ENCODE assay signal across 8 cellular contexts in the genomic region with DNA sequence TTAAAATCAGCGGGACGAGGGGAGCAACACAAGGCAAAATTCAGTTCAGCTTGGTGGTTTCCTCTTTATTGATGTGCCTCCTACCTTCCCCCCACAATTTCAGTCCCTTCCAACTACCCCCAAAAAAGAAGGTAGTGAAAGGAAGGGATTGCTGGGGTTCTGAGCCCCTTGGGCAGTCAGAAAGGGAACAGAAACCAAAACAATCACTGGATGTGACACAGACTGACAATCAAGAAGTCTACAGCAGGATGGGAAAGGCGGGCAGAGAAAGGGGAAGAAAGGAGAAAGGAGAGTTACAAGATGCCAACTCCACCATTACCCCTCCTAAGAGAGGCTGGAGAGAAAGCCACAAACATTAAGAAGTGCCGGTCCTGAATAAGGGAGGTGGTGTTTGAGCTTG. TPM values are rescaled to one million over a fixed set of nuclear protein-coding genes. Genes with fewer than 3 reads are reported as not detected.
DNase-seq lines count a peak whose midpoint lies in the region; ATAC-seq, FAIRE-seq and TF ChIP-seq lines count a peak whose summit lies in the region.

No MANE protein-coding gene starts in this region.

- CTCF ChIA-PET in HCT116 (lab: Charles Lee) = no interaction called here

- no peak for TF ChIP-seq RAD21 in HCT116 (IDR thresholded peaks at IDR 0.05; ENCODE audit: low read depth)

- H3K27ac ChIP-seq in HCT116 (ENCODE audit: low read depth, low read length) (peak overlapping the region; percentile 92), SK-N-MC (peak overlapping the region; percentile 71), skin epidermis (peak overlapping the region in 19 of 21 experiments; percentile 92 to 100 (median 98))

- H3K9ac ChIP-seq in HCT116 (ENCODE audit: low read length) = peak overlapping the region; percentile 41
- peak overlapping the region; percentile 75 for H3K9ac ChIP-seq in SK-N-MC (ENCODE audit: insufficient read length)

- H2AFZ ChIP-seq in HCT116 (ENCODE audit: low read depth, low read length, poor library complexity, severe bottlenecking) = no peak overlapping the region

- no peak for ATAC-seq in HCT116
- no peak for ATAC-seq in HG03108 (IDR thresholded peaks at IDR 0.05; ENCODE audit: unreplicated experiment)
- no peak for ATAC-seq in HG03439 (IDR thresholded peaks at IDR 0.05; ENCODE audit: unreplicated experiment)

- H3K4me1 ChIP-seq in HCT116 (ENCODE audit: control insufficient read depth in 1 of 2, insufficient read depth in 2 of 2, low read length in 2 of 2) = peaks cover 31 to 54% of the 10 kb centered on the region in 2 experiments

- no peak for TF ChIP-seq POLR2A in HCT116 (IDR thresholded peaks at IDR 0.05; ENCODE audit: borderline replicate concordance, extremely low read depth, insufficient read depth, insufficient read length)

- no peaks in the 10 kb centered on the region for H3K9me2 ChIP-seq in HCT116 (ENCODE audit: insufficient read depth)

- RAD21 ChIA-PET in HCT116 (lab: Charles Lee; ENCODE audit: low non-redundant PET in 1 of 2, low total read pairs in 2 of 2, uncharacterized antibody in 2 of 2, unreplicated experiment in 2 of 2) = no interaction called here

- H3K27me3 ChIP-seq in HCT116 (ENCODE audit: insufficient read depth, low read length) = no peaks in the 10 kb centered on the region

- BruUV-seq in HCT116 (replicated peaks; lab: Mats Ljungman, UMichigan) = no TSS peak

- POLR2A ChIA-PET in HCT116 (lab: Charles Lee) = interaction anchor here (1.1 to 2.9 kb wide), 2 partner anchors 22 to 53 kb away, joined by 4 to 13 read pairs; a partner anchor contains a TSS

- H3K4me3 ChIP-seq in HCT116 (replicated peaks in 1 of 2; ENCODE audit: low read depth in 1 of 2, low read length in 2 of 2) (peak overlapping the region in 1 of 2 experiments; percentile 40; a peak in 2 of 4 replicates), SK-N-MC (peak overlapping the region; percentile 83), fibroblast of mammary gland (ENCODE audit: control insufficient read depth, low read depth, low read length) (peak overlapping the region; percentile 74), skin epidermis (peak overlapping the region in 6 of 7 experiments; percentile 17 to 96 (median 88))

- FAIRE-seq in HTR-8/SVneo (lab: Jason Lieb, UNC) = no peak

- DNase-seq in HCT116 (ENCODE audit: low read depth, low spot score) (no peak), SK-N-MC (ENCODE audit: low read depth, low spot score) (no peak), fibroblast of mammary gland (ENCODE audit: low read depth) (no peak), HTR-8/SVneo (ENCODE audit: insufficient read length, low spot score) (no peak), NCI-H2196 treated with DMSO at 0.1 percent for 48 hours (lab: John Stamatoyannopoulos, UW; ENCODE audit: unreplicated experiment) (no peak)

- no peaks in the 10 kb centered on the region for H4K20me1 ChIP-seq in HCT116 (ENCODE audit: insufficient read depth)

- intact Hi-C loops in HCT116 (cut with micrococcal nuclease) = no loop called here

- peak overlapping the region; percentile 79 for H3K4me2 ChIP-seq in HCT116 (ENCODE audit: low read length)

- peaks cover 51% of the 10 kb centered on the region for H3K79me2 ChIP-seq in HCT116 (ENCODE audit: insufficient read depth, low read length)

- H3K36me3 ChIP-seq in HCT116 (ENCODE audit: control insufficient read depth in 1 of 2, insufficient read depth in 2 of 2, low read length in 2 of 2) (peaks cover 21 to 39% of the 10 kb centered on the region in 2 experiments), SK-N-MC (ENCODE audit: insufficient read depth, low read length) (peaks cover 46% of the 10 kb centered on the region)

- H3K9me3 ChIP-seq in HCT116 (ENCODE audit: control insufficient read depth in 1 of 2, insufficient read depth in 1 of 2, low read depth in 1 of 2, low read length in 2 of 2) (no peaks in the 10 kb centered on the region), SK-N-MC (ENCODE audit: low read depth, low read length) (no peaks in the 10 kb centered on the region)

- TF ChIP-seq CTCF in HCT116 (IDR thresholded peaks at IDR 0.05 in 2 of 3, conservative IDR thresholded peaks at IDR 0.05 in 1 of 3; ENCODE audit: borderline replicate concordance in 1 of 3, insufficient read depth in 1 of 3, low read depth in 2 of 3, low read length in 2 of 3) = no peak
- no peak for TF ChIP-seq CTCF in fibroblast of mammary gland (conservative IDR thresholded peaks at IDR 0.05; ENCODE audit: control insufficient read depth, insufficient read depth, low read depth, low read length)

TF ChIP-seq in HCT116, 20 proteins besides CTCF, POLR2A, EP300 and RAD21:
- no peak for TF ChIP-seq YY1 (IDR thresholded peaks at IDR 0.05; ENCODE audit: extremely low read depth, insufficient replicate concordance, low read depth, low read length)
- TF ChIP-seq SP1 (IDR thresholded peaks at IDR 0.05; ENCODE audit: low read depth) = no peak
- TF ChIP-seq ELF1 (IDR thresholded peaks at IDR 0.05; ENCODE audit: borderline replicate concordance, low read depth) = no peak
- no peak for TF ChIP-seq TCF7L2 (IDR thresholded peaks at IDR 0.05; ENCODE audit: borderline replicate concordance, extremely low read depth, insufficient read depth, insufficient read length)
- TF ChIP-seq, protein P1, sequence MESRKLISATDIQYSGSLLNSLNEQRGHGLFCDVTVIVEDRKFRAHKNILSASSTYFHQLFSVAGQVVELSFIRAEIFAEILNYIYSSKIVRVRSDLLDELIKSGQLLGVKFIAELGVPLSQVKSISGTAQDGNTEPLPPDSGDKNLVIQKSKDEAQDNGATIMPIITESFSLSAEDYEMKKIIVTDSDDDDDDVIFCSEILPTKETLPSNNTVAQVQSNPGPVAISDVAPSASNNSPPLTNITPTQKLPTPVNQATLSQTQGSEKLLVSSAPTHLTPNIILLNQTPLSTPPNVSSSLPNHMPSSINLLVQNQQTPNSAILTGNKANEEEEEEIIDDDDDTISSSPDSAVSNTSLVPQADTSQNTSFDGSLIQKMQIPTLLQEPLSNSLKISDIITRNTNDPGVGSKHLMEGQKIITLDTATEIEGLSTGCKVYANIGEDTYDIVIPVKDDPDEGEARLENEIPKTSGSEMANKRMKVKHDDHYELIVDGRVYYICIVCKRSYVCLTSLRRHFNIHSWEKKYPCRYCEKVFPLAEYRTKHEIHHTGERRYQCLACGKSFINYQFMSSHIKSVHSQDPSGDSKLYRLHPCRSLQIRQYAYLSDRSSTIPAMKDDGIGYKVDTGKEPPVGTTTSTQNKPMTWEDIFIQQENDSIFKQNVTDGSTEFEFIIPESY (IDR thresholded peaks at IDR 0.05; ENCODE audit: extremely low read depth, insufficient replicate concordance, low read length) = no peak
- TF ChIP-seq POLR2AphosphoS5 (IDR thresholded peaks at IDR 0.05; ENCODE audit: low read depth, low read length) = no peak
- no peak for TF ChIP-seq CEBPB (IDR thresholded peaks at IDR 0.05; ENCODE audit: low read depth)
- no peak for TF ChIP-seq ZFX (IDR thresholded peaks at IDR 0.05)
- TF ChIP-seq CBX3 (IDR thresholded peaks at IDR 0.05; ENCODE audit: low read depth) = no peak
- TF ChIP-seq, protein P2, sequence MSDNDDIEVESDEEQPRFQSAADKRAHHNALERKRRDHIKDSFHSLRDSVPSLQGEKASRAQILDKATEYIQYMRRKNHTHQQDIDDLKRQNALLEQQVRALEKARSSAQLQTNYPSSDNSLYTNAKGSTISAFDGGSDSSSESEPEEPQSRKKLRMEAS (IDR thresholded peaks at IDR 0.05) = no peak
- TF ChIP-seq, protein P3, sequence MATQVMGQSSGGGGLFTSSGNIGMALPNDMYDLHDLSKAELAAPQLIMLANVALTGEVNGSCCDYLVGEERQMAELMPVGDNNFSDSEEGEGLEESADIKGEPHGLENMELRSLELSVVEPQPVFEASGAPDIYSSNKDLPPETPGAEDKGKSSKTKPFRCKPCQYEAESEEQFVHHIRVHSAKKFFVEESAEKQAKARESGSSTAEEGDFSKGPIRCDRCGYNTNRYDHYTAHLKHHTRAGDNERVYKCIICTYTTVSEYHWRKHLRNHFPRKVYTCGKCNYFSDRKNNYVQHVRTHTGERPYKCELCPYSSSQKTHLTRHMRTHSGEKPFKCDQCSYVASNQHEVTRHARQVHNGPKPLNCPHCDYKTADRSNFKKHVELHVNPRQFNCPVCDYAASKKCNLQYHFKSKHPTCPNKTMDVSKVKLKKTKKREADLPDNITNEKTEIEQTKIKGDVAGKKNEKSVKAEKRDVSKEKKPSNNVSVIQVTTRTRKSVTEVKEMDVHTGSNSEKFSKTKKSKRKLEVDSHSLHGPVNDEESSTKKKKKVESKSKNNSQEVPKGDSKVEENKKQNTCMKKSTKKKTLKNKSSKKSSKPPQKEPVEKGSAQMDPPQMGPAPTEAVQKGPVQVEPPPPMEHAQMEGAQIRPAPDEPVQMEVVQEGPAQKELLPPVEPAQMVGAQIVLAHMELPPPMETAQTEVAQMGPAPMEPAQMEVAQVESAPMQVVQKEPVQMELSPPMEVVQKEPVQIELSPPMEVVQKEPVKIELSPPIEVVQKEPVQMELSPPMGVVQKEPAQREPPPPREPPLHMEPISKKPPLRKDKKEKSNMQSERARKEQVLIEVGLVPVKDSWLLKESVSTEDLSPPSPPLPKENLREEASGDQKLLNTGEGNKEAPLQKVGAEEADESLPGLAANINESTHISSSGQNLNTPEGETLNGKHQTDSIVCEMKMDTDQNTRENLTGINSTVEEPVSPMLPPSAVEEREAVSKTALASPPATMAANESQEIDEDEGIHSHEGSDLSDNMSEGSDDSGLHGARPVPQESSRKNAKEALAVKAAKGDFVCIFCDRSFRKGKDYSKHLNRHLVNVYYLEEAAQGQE (IDR thresholded peaks at IDR 0.05; ENCODE audit: low read depth) = no peak
- TF ChIP-seq ZNF274 (IDR thresholded peaks at IDR 0.05; ENCODE audit: low read depth, low read length) = no peak
- no peak for TF ChIP-seq FOSL1 (IDR thresholded peaks at IDR 0.05; ENCODE audit: low read depth)
- no peak for TF ChIP-seq SIN3A (IDR thresholded peaks at IDR 0.05; ENCODE audit: low read depth)
- TF ChIP-seq EGR1 (IDR thresholded peaks at IDR 0.05; ENCODE audit: low read depth) = no peak
- TF ChIP-seq JUND (IDR thresholded peaks at IDR 0.05) = no peak

RNA-seq across cellular contexts. Expression of a gene that starts 1.1 kb away (rescaled TPM):
- total RNA-seq in HCT116 (2021; ENCODE audit: unreplicated experiment) = 48.5 TPM
- 21.5 and 35.2 TPM in 2 replicates for polyA plus RNA-seq in HCT116 (2012)

RNA-seq across cellular contexts. Expression of a gene that starts 1.9 kb away (rescaled TPM):
- total RNA-seq in HCT116 (2021; ENCODE audit: unreplicated experiment) = 287 TPM
- 230 and 278 TPM in 2 replicates for polyA plus RNA-seq in HCT116 (2012)

RNA-seq across cellular contexts. Expression of a gene that starts 6.1 kb away (rescaled TPM):
- total RNA-seq in HCT116 (2021; ENCODE audit: unreplicated experiment) = 69.7 TPM
- 47.1 and 53.4 TPM in 2 replicates for polyA plus RNA-seq in HCT116 (2012)

RNA-seq across cellular contexts. Expression of a gene that starts 11.2 kb away (rescaled TPM):
- 143 TPM for total RNA-seq in HCT116 (2021; ENCODE audit: unreplicated experiment)
- 152 and 153 TPM in 2 replicates for polyA plus RNA-seq in HCT116 (2012)

RNA-seq across cellular contexts. Expression of a gene that starts 11.6 kb away (rescaled TPM):
- total RNA-seq in HCT116 (2021; ENCODE audit: unreplicated experiment) = 81.7 TPM
- polyA plus RNA-seq in HCT116 (2012) = 105 and 114 TPM in 2 replicates
